Comparison of ENCODE assay signal across 31 cellular contexts in the genomic region with DNA sequence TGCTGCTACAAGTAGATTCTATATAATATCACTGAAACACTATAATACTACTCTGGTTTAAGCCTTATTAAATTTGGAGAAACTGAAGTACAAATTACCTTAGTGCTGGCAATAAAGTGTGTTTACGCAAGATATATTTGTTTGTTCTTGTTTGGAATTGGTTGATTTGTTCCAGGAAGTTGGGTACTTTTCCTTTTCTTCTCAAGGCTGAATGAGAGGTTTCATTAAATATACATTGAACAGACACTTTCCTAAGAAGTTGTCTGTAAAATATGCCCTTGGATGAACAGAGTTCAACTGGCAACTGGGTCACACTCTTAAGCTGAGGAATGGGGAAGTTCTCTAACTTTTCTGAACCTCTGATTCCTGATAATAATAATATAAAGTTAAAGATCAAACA.
"Had no signal": no experiment of that assay in that cellular context is flagged by ENCODE, and none has a peak within 500 bp of the region (broad histone marks: within the 10 kb centered on the region; RNA-seq: fewer than 3 reads in every experiment).

No MANE protein-coding gene starts in this region.

- H3K4me1 ChIP-seq: foreskin keratinocyte, gastrocnemius medialis, heart left ventricle had no signal

- H3K9me3 ChIP-seq: gastrocnemius medialis had no signal

- DNase-seq: activated CD4-positive, alpha-beta memory T cell treated with anti-CD3 and anti-CD28 coated beads, Interleukin-2, amount 10 ng/mL, durations not matched to agents 7 days and 5 days; activated CD4-positive, alpha-beta T cell treated with anti-CD3 and anti-CD28 coated beads for 36 hours; activated CD4-positive, alpha-beta T cell treated with anti-CD3 and anti-CD28 coated beads, Interleukin-2, amount 10 ng/mL, durations not matched to agents 24 days and 14 days; activated CD4-positive, alpha-beta T cell treated with anti-CD3 and anti-CD28 coated beads, Interleukin-2, amount 50 U/mL, for 4 hours; activated CD4-positive, CD25-positive, alpha-beta regulatory T cell; activated CD4-positive, CD25-positive, alpha-beta regulatory T cell treated with anti-CD3 and anti-CD28 coated beads, Interleukin-2, amount 50 U/mL, for 72 hours; activated CD8-positive, alpha-beta memory T cell treated with anti-CD3 and anti-CD28 coated beads, Interleukin-2, amount 50 U/mL, for 48 hours; activated gamma-delta T cell; activated naive CD4-positive, alpha-beta T cell; activated naive CD4-positive, alpha-beta T cell treated with anti-CD3 and anti-CD28 coated beads, Interleukin-2, amount 10 ng/mL, durations not matched to agents 7 days and 5 days; activated naive CD8-positive, alpha-beta T cell treated with anti-CD3 and anti-CD28 coated beads, Interleukin-2, amount 10 ng/mL, durations not matched to agents 7 days and 5 days; activated T-cell treated with anti-CD3 and anti-CD28 coated beads for 4 hours; activated T-cell treated with anti-CD3 and anti-CD28 coated beads, Interleukin-2, amount 50 U/mL, for 24 hours; activated T-cell treated with anti-CD3 and anti-CD28 coated beads, Interleukin-2, amount 50 U/mL, for 72 hours; amniotic stem cell; anterior cingulate cortex; brain microvascular endothelial cell; dorsolateral prefrontal cortex; effector memory CD4-positive, alpha-beta T cell; endodermal cell; foreskin keratinocyte; gastrocnemius medialis; glutamatergic neuron; heart left ventricle; T-cell; T1000 had no signal

- H3K27ac Mint-ChIP-seq: activated CD4-positive, alpha-beta memory T cell treated with anti-CD3 and anti-CD28 coated beads, Interleukin-2, amount 10 ng/mL, durations not matched to agents 7 days and 5 days; activated CD4-positive, alpha-beta T cell treated with anti-CD3 and anti-CD28 coated beads for 36 hours; activated CD4-positive, alpha-beta T cell treated with anti-CD3 and anti-CD28 coated beads, Interleukin-2, amount 10 ng/mL, durations not matched to agents 24 days and 14 days; activated naive CD4-positive, alpha-beta T cell treated with anti-CD3 and anti-CD28 coated beads, Interleukin-2, amount 10 ng/mL, durations not matched to agents 7 days and 5 days; activated naive CD4-positive, alpha-beta T cell treated with anti-CD3 and anti-CD28 coated beads, Interleukin-2, amount 50 U/mL, for 72 hours; activated naive CD8-positive, alpha-beta T cell treated with anti-CD3 and anti-CD28 coated beads, Interleukin-2, amount 10 ng/mL, durations not matched to agents 7 days and 5 days; activated T-cell treated with anti-CD3 and anti-CD28 coated beads, Interleukin-2, amount 50 U/mL, for 24 hours; activated T-cell treated with anti-CD3 and anti-CD28 coated beads, Interleukin-2, amount 50 U/mL, for 72 hours; dendritic cell treated with granulocyte-macrophage colony-stimulating factor and Interleukin-4, amounts not matched to agents 40 ng/mL and 50 ng/mL, for 4 days; endodermal cell; T-cell; T-helper 1 cell treated with Interleukin-12 subunit alpha and Interleukin-12 subunit beta and Interleukin-4 antibody, amounts not matched to agents 30 μg/mL and 1 μg/mL, for 36 hours had no signal

- H3K27me3 Mint-ChIP-seq: activated CD4-positive, alpha-beta memory T cell treated with anti-CD3 and anti-CD28 coated beads, Interleukin-2, amount 10 ng/mL, durations not matched to agents 7 days and 5 days; activated CD4-positive, alpha-beta T cell treated with anti-CD3 and anti-CD28 coated beads for 36 hours; activated CD4-positive, alpha-beta T cell treated with anti-CD3 and anti-CD28 coated beads, Interleukin-2, amount 10 ng/mL, durations not matched to agents 24 days and 14 days; activated naive CD4-positive, alpha-beta T cell treated with anti-CD3 and anti-CD28 coated beads, Interleukin-2, amount 10 ng/mL, durations not matched to agents 7 days and 5 days; activated naive CD8-positive, alpha-beta T cell treated with anti-CD3 and anti-CD28 coated beads, Interleukin-2, amount 10 ng/mL, durations not matched to agents 7 days and 5 days; activated T-cell treated with anti-CD3 and anti-CD28 coated beads, Interleukin-2, amount 50 U/mL, for 24 hours; central memory CD8-positive, alpha-beta T cell; dendritic cell treated with granulocyte-macrophage colony-stimulating factor and Interleukin-4, amounts not matched to agents 40 ng/mL and 50 ng/mL, for 4 days had no signal

- H3K27ac ChIP-seq: brain microvascular endothelial cell, coronary artery, dorsolateral prefrontal cortex, foreskin keratinocyte, gastrocnemius medialis, heart left ventricle had no signal

- H3K4me3 Mint-ChIP-seq: activated CD4-positive, alpha-beta memory T cell treated with anti-CD3 and anti-CD28 coated beads, Interleukin-2, amount 10 ng/mL, durations not matched to agents 7 days and 5 days; activated CD4-positive, alpha-beta T cell treated with anti-CD3 and anti-CD28 coated beads for 36 hours; activated CD4-positive, alpha-beta T cell treated with anti-CD3 and anti-CD28 coated beads, Interleukin-2, amount 10 ng/mL, durations not matched to agents 24 days and 14 days; activated naive CD4-positive, alpha-beta T cell treated with anti-CD3 and anti-CD28 coated beads, Interleukin-2, amount 10 ng/mL, durations not matched to agents 7 days and 5 days; activated naive CD8-positive, alpha-beta T cell treated with anti-CD3 and anti-CD28 coated beads, Interleukin-2, amount 10 ng/mL, durations not matched to agents 7 days and 5 days; activated T-cell treated with anti-CD3 and anti-CD28 coated beads, Interleukin-2, amount 50 U/mL, for 24 hours; activated T-cell treated with anti-CD3 and anti-CD28 coated beads, Interleukin-2, amount 50 U/mL, for 72 hours; central memory CD8-positive, alpha-beta T cell; dendritic cell treated with granulocyte-macrophage colony-stimulating factor and Interleukin-4, amounts not matched to agents 40 ng/mL and 50 ng/mL, for 4 days; endodermal cell; T-cell; T-helper 1 cell treated with Interleukin-12 subunit alpha and Interleukin-12 subunit beta and Interleukin-4 antibody, amounts not matched to agents 30 μg/mL and 1 μg/mL, for 36 hours had no signal

- H3K4me1 Mint-ChIP-seq: activated CD4-positive, alpha-beta memory T cell treated with anti-CD3 and anti-CD28 coated beads, Interleukin-2, amount 10 ng/mL, durations not matched to agents 7 days and 5 days; activated CD4-positive, alpha-beta T cell treated with anti-CD3 and anti-CD28 coated beads for 36 hours; activated CD4-positive, alpha-beta T cell treated with anti-CD3 and anti-CD28 coated beads, Interleukin-2, amount 10 ng/mL, durations not matched to agents 24 days and 14 days; activated naive CD4-positive, alpha-beta T cell treated with anti-CD3 and anti-CD28 coated beads, Interleukin-2, amount 10 ng/mL, durations not matched to agents 7 days and 5 days; activated naive CD8-positive, alpha-beta T cell treated with anti-CD3 and anti-CD28 coated beads, Interleukin-2, amount 10 ng/mL, durations not matched to agents 7 days and 5 days; central memory CD8-positive, alpha-beta T cell; endodermal cell; T-cell had no signal

- H3K27me3 ChIP-seq: brain microvascular endothelial cell, dorsolateral prefrontal cortex, foreskin keratinocyte, gastrocnemius medialis, heart left ventricle had no signal

- H3K4me3 ChIP-seq: coronary artery, dorsolateral prefrontal cortex, gastrocnemius medialis, heart left ventricle had no signal

- H3K36me3 Mint-ChIP-seq: activated naive CD4-positive, alpha-beta T cell treated with anti-CD3 and anti-CD28 coated beads, Interleukin-2, amount 10 ng/mL, durations not matched to agents 7 days and 5 days; activated naive CD8-positive, alpha-beta T cell treated with anti-CD3 and anti-CD28 coated beads, Interleukin-2, amount 10 ng/mL, durations not matched to agents 7 days and 5 days; T-cell had no signal

- H3K36me3 ChIP-seq: brain microvascular endothelial cell, gastrocnemius medialis, heart left ventricle had no signal
